26 cellular contexts compared by ENCODE assay signal in genomic region chr13:35332134-35332533, GRCh38.
"Had no signal": no experiment of that assay in that cellular context is flagged by ENCODE, and none has a peak within 500 bp of the region (broad histone marks: within the 10 kb centered on the region; RNA-seq: fewer than 3 reads in every experiment).

No MANE protein-coding gene starts in this region.

- DNase-seq: stimulated activated CD4-positive, alpha-beta T cell treated with anti-CD3 and anti-CD28 coated beads, Interleukin-2, amount 100 ng/mL, for 48 hours; stimulated activated CD4-positive, alpha-beta T cell treated with anti-CD3 and anti-CD28 coated beads, Interleukin-4, amount 100 ng/mL, for 1 hour; stimulated activated CD4-positive, alpha-beta T cell treated with anti-CD3 and anti-CD28 coated beads, Interleukin-4, amount 100 ng/mL, for 24 hours; stimulated activated CD4-positive, alpha-beta T cell treated with anti-CD3 and anti-CD28 coated beads, Interleukin-4, amount 100 ng/mL, for 4 hours; stimulated activated CD8-positive, alpha-beta memory T cell treated with anti-CD3 and anti-CD28 coated beads, Interleukin-4, amount 100 ng/mL, for 48 hours; stimulated activated naive B cell treated with anti-CD40 and anti-IgM and Interleukin-4, amounts not matched to agents 10 μg/mL and 1 μg/mL and 100 μg/mL, for 72 hours; stimulated activated naive CD4-positive, alpha-beta T cell; stimulated activated naive CD4-positive, alpha-beta T cell treated with Interleukin-2 at 50 U/mL for 16 hours; stimulated activated naive CD8-positive, alpha-beta T cell treated with anti-CD3 and anti-CD28 coated beads, Interleukin-15, amount 100 ng/mL, for 72 hours; stimulated activated naive CD8-positive, alpha-beta T cell treated with anti-CD3 and anti-CD28 coated beads, Interleukin-15, Interleukin-2, amounts not matched to agents 100 U/mL and 50 U/mL, for 24 hours; stomach; substantia nigra; testis; thyroid gland; tibial artery; transverse colon; trophoblast cell; upper lobe of left lung; upper lobe of right lung; uterus had no signal

- ATAC-seq: stimulated activated effector memory CD8-positive, alpha-beta T cell treated with anti-CD3 and anti-CD28 coated beads, Interleukin-12 subunit alpha, Interleukin-12 subunit beta, amount 100 ng/mL, for 72 hours; stimulated activated memory B cell treated with anti-CD40 and anti-IgM and Interleukin-4, amounts not matched to agents 10 μg/mL and 1 μg/mL and 100 μg/mL, for 72 hours; stimulated activated naive B cell treated with anti-CD40 and anti-IgM and Interleukin-4, amounts not matched to agents 10 μg/mL and 1 μg/mL and 100 μg/mL, for 72 hours; stimulated activated naive CD8-positive, alpha-beta T cell treated with anti-CD3 and anti-CD28 coated beads, Interleukin-15, amount 100 ng/mL, for 72 hours; stimulated activated naive CD8-positive, alpha-beta T cell treated with anti-CD3 and anti-CD28 coated beads, Interleukin-15, Interleukin-2, amounts not matched to agents 100 U/mL and 50 U/mL, for 24 hours; upper lobe of right lung had no signal

- H3K4me1 ChIP-seq: stomach, suprapubic skin, testis, thyroid gland, tibial artery, tibial nerve, transverse colon, upper lobe of left lung, upper lobe of right lung, uterus, vagina had no signal

- H3K9me3 ChIP-seq: suprapubic skin, testis, thoracic aorta, thyroid gland, upper lobe of right lung, uterus, vagina had no signal

- H3K36me3 ChIP-seq: stomach, suprapubic skin, thoracic aorta, thyroid gland, tibial artery, transverse colon, upper lobe of left lung, upper lobe of right lung, uterus, vagina had no signal

- H3K4me3 ChIP-seq: stomach, suprapubic skin, testis, thoracic aorta, thyroid gland, tibial artery, tibial nerve, transverse colon, upper lobe of left lung, upper lobe of right lung, uterus, vagina had no signal
